In genomic region chr1:151146072-151146415, GRCh38 we compare ENCODE assay signal across 8 cellular contexts.
DNase-seq lines count a peak whose midpoint lies in the region; ATAC-seq and TF ChIP-seq lines count a peak whose summit lies in the region.

No MANE protein-coding gene starts in this region.

- H2AFZ ChIP-seq in KMS-11 (ENCODE audit: low read depth), result peak overlapping the region; percentile 99

- peak overlapping the region; percentile 86 for H3K4me2 ChIP-seq in KMS-11

- H3K36me3 ChIP-seq in KMS-11 (ENCODE audit: insufficient read depth) (no peaks in the 10 kb centered on the region), mucosa of stomach (ENCODE audit: control insufficient read depth, insufficient read depth, low read length) (no peaks in the 10 kb centered on the region)

- H3K27ac ChIP-seq in KMS-11 (no peak overlapping the region), cingulate gyrus (ENCODE audit: low read depth, low read length) (peak overlapping the region; percentile 69)

- H3K4me1 ChIP-seq in KMS-11 (ENCODE audit: low read depth, poor library complexity, severe bottlenecking) (peaks cover 13% of the 10 kb centered on the region), mucosa of stomach (ENCODE audit: control insufficient read depth, insufficient read depth, low read length) (peaks cover 20% of the 10 kb centered on the region)

- peak; percentile 47 for DNase-seq in ELF-1 (ENCODE audit: low read depth, low spot score)
- DNase-seq in NCI-H446 treated with DMSO at 0.1 percent for 48 hours (lab: John Stamatoyannopoulos, UW), result no peak
- no peak for DNase-seq in central memory CD4-positive, alpha-beta T cell
- no peak for DNase-seq in NOMO-1 treated with dmso at 0.1 percent for 144 hours (lab: John Stamatoyannopoulos, UW; ENCODE audit: unreplicated experiment)

- peak overlapping the region; percentile 52 for H3K9ac ChIP-seq in KMS-11
- peak overlapping the region; percentile 65 for H3K9ac ChIP-seq in mucosa of stomach (ENCODE audit: low read length)

- H3K79me2 ChIP-seq in KMS-11 (ENCODE audit: insufficient read depth, low read depth), result no peaks in the 10 kb centered on the region

- no peak for ATAC-seq in GM21825 (IDR thresholded peaks at IDR 0.05; ENCODE audit: unreplicated experiment)

- H3K27me3 ChIP-seq in KMS-11 (ENCODE audit: insufficient read depth, low read depth) (peaks cover 41% of the 10 kb centered on the region), mucosa of stomach (ENCODE audit: control insufficient read depth, insufficient read depth, low read length) (peaks cover 15% of the 10 kb centered on the region)

- TF ChIP-seq CTCF in KMS-11 (conservative IDR thresholded peaks at IDR 0.05; ENCODE audit: low read depth, low read length), result no peak

- H4K20me1 ChIP-seq in KMS-11 (ENCODE audit: insufficient read depth), result no peaks in the 10 kb centered on the region

- H3K9me3 ChIP-seq in mucosa of stomach (ENCODE audit: control insufficient read depth, low read length), result no peaks in the 10 kb centered on the region

- H3K4me3 ChIP-seq in KMS-11 (IDR thresholded peaks at IDR 0.05; ENCODE audit: insufficient read depth, low read depth, low read length), result peak overlapping the region; percentile 100
- H3K4me3 ChIP-seq in mucosa of stomach (ENCODE audit: low read length), result peak overlapping the region; percentile 63
